ENCODE assay signal across 8 cellular contexts in the genomic region with DNA sequence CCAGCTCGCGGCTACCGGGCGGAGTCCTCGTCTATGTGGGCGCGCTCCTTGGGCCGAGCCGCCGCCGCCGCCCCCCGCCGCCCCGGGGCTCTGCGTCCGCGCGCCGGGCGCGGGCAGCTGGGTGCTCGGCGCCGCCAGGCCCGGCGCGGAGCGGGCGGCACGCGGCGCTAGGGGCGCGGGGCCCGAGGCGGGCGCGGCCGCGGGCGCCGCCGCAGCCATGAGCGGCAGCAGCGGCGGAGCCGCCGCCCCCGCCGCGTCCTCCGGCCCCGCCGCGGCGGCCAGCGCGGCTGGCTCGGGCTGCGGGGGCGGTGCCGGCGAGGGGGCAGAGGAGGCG. TPM values are rescaled to one million over a fixed set of nuclear protein-coding genes. Genes with fewer than 3 reads are reported as not detected.
DNase-seq lines count a peak whose midpoint lies in the region; ATAC-seq and TF ChIP-seq lines count a peak whose summit lies in the region.

No MANE protein-coding gene starts in this region.

- H3K36me3 Mint-ChIP-seq in GM23338 (ENCODE audit: low read depth) = no peaks in the 10 kb centered on the region; the same call in 2 of the 3 replicates
- no peaks in the 10 kb centered on the region for H3K36me3 Mint-ChIP-seq in activated CD4-positive, alpha-beta T cell treated with anti-CD3 and anti-CD28 coated beads, Interleukin-2, amount 10 ng/mL, durations not matched to agents 7 days and 5 days (ENCODE audit: low read depth)

- H4K20me1 ChIP-seq in DND-41 (ENCODE audit: insufficient read depth, low read length) (no peaks in the 10 kb centered on the region), GM23338 (replicated peaks; ENCODE audit: insufficient read depth) (peaks cover 34% of the 10 kb centered on the region)

- peaks cover 11% of the 10 kb centered on the region for H3K27me3 Mint-ChIP-seq in GM23338 (ENCODE audit: insufficient read depth, low read depth, poor library complexity)
- H3K27me3 Mint-ChIP-seq in activated CD4-positive, alpha-beta T cell treated with anti-CD3 and anti-CD28 coated beads, Interleukin-2, amount 10 ng/mL, durations not matched to agents 7 days and 5 days = peaks cover 54% of the 10 kb centered on the region

- DNase-seq in DND-41 (no peak), GM23338 (ENCODE audit: low spot score) (no peak), Panc1 (ENCODE audit: low read depth, low spot score) (no peak), G401 (ENCODE audit: low spot score) (no peak), NCI-H1048 (lab: John Stamatoyannopoulos, UW) (no peak)
- DNase-seq in stimulated activated CD4-positive, alpha-beta T cell treated with anti-CD3 and anti-CD28 coated beads, Interleukin-2, amount 100 ng/mL, for 48 hours = no peak
- no peak for DNase-seq in activated CD4-positive, alpha-beta T cell treated with anti-CD3 and anti-CD28 coated beads, Interleukin-2, amount 10 ng/mL, durations not matched to agents 7 days and 5 days

- H3K4me2 ChIP-seq in DND-41 (ENCODE audit: insufficient read depth, low read length) = peak overlapping the region; percentile 62; the same call in 1 of the 2 replicates
- peak overlapping the region; percentile 98; the same call in 1 of the 2 replicates for H3K4me2 ChIP-seq in GM23338

- BruUV-seq in Panc1 (replicated peaks; lab: Mats Ljungman, UMichigan) = no TSS peak

- H3K9me3 ChIP-seq in DND-41 (ENCODE audit: insufficient read depth, low read length, severe bottlenecking) (no peaks in the 10 kb centered on the region), Panc1 (ENCODE audit: control insufficient read depth, insufficient read depth, low read depth, low read length) (no peaks in the 10 kb centered on the region), iPS-20b (ENCODE audit: insufficient read depth, low read depth, low read length) (no peaks in the 10 kb centered on the region)

- ATAC-seq in DND-41 (ENCODE audit: insufficient read depth, low read depth) (no peak), GM23338 (no peak), Panc1 (peak; percentile 29)

- H3K27me3 ChIP-seq in DND-41 (ENCODE audit: insufficient read depth, low read length, poor library complexity) (peaks cover 25% of the 10 kb centered on the region), GM23338 (ENCODE audit: insufficient read depth) (peaks cover 3% of the 10 kb centered on the region; the same call in 1 of the 2 replicates), Panc1 (ENCODE audit: control insufficient read depth, insufficient read depth, low read length) (no peaks in the 10 kb centered on the region), iPS-20b (ENCODE audit: insufficient read depth, low read length) (peaks cover 15% of the 10 kb centered on the region; the same call in 1 of the 2 replicates)

- in situ Hi-C loops in Panc1 (cut with HindIII; ENCODE audit: low pct_unique_long_range_greater_than_20kb, low sequenced_read_pairs) (no loop called here), G401 (cut with HindIII; ENCODE audit: low sequenced_read_pairs) (no loop called here)

- H3K4me3 ChIP-seq in DND-41 (ENCODE audit: low read depth in 1 of 2, low read length in 2 of 2) (peak overlapping the region in 1 of 2 experiments; percentile 56; a peak in 2 of 4 replicates), GM23338 (peak overlapping the region; percentile 96; the same call in 1 of the 2 replicates), Panc1 (ENCODE audit: low read depth in 2 of 2, low read length in 2 of 2) (peak overlapping the region; percentile 74 to 89), iPS-20b (ENCODE audit: low read length) (peak overlapping the region; percentile 94; the same call in 1 of the 2 replicates)

- H3F3A ChIP-seq in GM23338 (replicated peaks; ENCODE audit: low read depth) = 0 out of 2 replicates have a peak, but pooled peaks cover 4% of the 10 kb centered on the region

- H3K27ac ChIP-seq in DND-41 (ENCODE audit: low read length) (no peak overlapping the region), GM23338 (ENCODE audit: low read depth) (no peak overlapping the region), Panc1 (ENCODE audit: low read length) (no peak overlapping the region), iPS-20b (ENCODE audit: low read length) (no peak overlapping the region)

- no peak overlapping the region for H3K27ac Mint-ChIP-seq in GM23338
- H3K27ac Mint-ChIP-seq in activated CD4-positive, alpha-beta T cell treated with anti-CD3 and anti-CD28 coated beads, Interleukin-2, amount 10 ng/mL, durations not matched to agents 7 days and 5 days = no peak overlapping the region

- no peaks in the 10 kb centered on the region for H3K79me2 ChIP-seq in DND-41 (ENCODE audit: insufficient read depth, low read length)
- peaks cover 37% of the 10 kb centered on the region for H3K79me2 ChIP-seq in GM23338 (replicated peaks; ENCODE audit: insufficient read depth)

- H3K36me3 ChIP-seq in DND-41 (ENCODE audit: insufficient read depth, low read length) = no peaks in the 10 kb centered on the region
- no peaks in the 10 kb centered on the region for H3K36me3 ChIP-seq in GM23338 (ENCODE audit: insufficient read depth)
- H3K36me3 ChIP-seq in Panc1 (ENCODE audit: control insufficient read depth, insufficient read depth, low read length) = no peaks in the 10 kb centered on the region; the same call in none of the 2 replicates
- H3K36me3 ChIP-seq in iPS-20b (ENCODE audit: insufficient read depth, low read depth, low read length) = no peaks in the 10 kb centered on the region

- CTCF ChIA-PET in Panc1 (lab: Charles Lee) = interaction anchor here (1.1 to 1.3 kb wide), 2 partner anchors 35 to 105 kb away, joined by 4 to 8 read pairs; no protein-coding TSS in a partner anchor
- CTCF ChIA-PET in activated CD4-positive, alpha-beta T cell treated with anti-CD3 and anti-CD28 coated beads, Interleukin-2, amount 10 ng/mL, durations not matched to agents 7 days and 5 days (lab: Charles Lee) = interaction anchor here (1.1 to 1.2 kb wide), 3 partner anchors 9 to 15 kb away, joined by 3 to 4 read pairs (median 3); no protein-coding TSS in a partner anchor

- peak overlapping the region; percentile 47; the same call in 1 of the 2 replicates for H3K9ac ChIP-seq in DND-41 (ENCODE audit: low read depth, low read length)
- peak overlapping the region; percentile 88; the same call in 1 of the 2 replicates for H3K9ac ChIP-seq in iPS-20b (ENCODE audit: low read depth, low read length)

- H3K9me3 Mint-ChIP-seq in GM23338 = no peaks in the 10 kb centered on the region; the same call in 2 of the 3 replicates
- H3K9me3 Mint-ChIP-seq in activated CD4-positive, alpha-beta T cell treated with anti-CD3 and anti-CD28 coated beads, Interleukin-2, amount 10 ng/mL, durations not matched to agents 7 days and 5 days = no peaks in the 10 kb centered on the region

- POLR2A ChIA-PET in Panc1 (lab: Charles Lee) = interaction anchor here (0.6 kb wide), 1 partner anchor 142 kb away, joined by 6 read pairs; no protein-coding TSS in a partner anchor
- POLR2A ChIA-PET in activated CD4-positive, alpha-beta T cell treated with anti-CD3 and anti-CD28 coated beads, Interleukin-2, amount 10 ng/mL, durations not matched to agents 7 days and 5 days (lab: Charles Lee) = no interaction called here

- H3K9me2 ChIP-seq in GM23338 (ENCODE audit: insufficient read depth) = no peaks in the 10 kb centered on the region

- TF ChIP-seq CTCF in DND-41 (IDR thresholded peaks at IDR 0.05; ENCODE audit: borderline replicate concordance, extremely low read depth, low read length, poor library complexity, severe bottlenecking) = no peak
- no peak for TF ChIP-seq CTCF in GM23338 (conservative IDR thresholded peaks at IDR 0.05; ENCODE audit: low read depth in 2 of 2)
- TF ChIP-seq CTCF in Panc1 (IDR thresholded peaks at IDR 0.05) = no peak

- intact Hi-C loops in Panc1 (cut with micrococcal nuclease; ENCODE audit: unreplicated experiment) = loop anchor here (2.0 kb wide), 2 partner anchors 35 to 107 kb away; no protein-coding TSS in a partner anchor

- H2AFZ ChIP-seq in DND-41 (ENCODE audit: low read depth, low read length) (peak overlapping the region; percentile 65), GM23338 (no peak overlapping the region)

- peaks cover 41% of the 10 kb centered on the region for H3K4me1 Mint-ChIP-seq in GM23338
- peaks cover 10% of the 10 kb centered on the region for H3K4me1 Mint-ChIP-seq in activated CD4-positive, alpha-beta T cell treated with anti-CD3 and anti-CD28 coated beads, Interleukin-2, amount 10 ng/mL, durations not matched to agents 7 days and 5 days

- H3K4me1 ChIP-seq in DND-41 (ENCODE audit: insufficient read depth, low read length) = peaks cover 10% of the 10 kb centered on the region
- peaks cover 42% of the 10 kb centered on the region for H3K4me1 ChIP-seq in GM23338 (ENCODE audit: insufficient read depth)
- peaks cover 43% of the 10 kb centered on the region for H3K4me1 ChIP-seq in Panc1 (ENCODE audit: control insufficient read depth, insufficient read depth, low read length)
- H3K4me1 ChIP-seq in iPS-20b (ENCODE audit: insufficient read depth, low read length) = peaks cover 34% of the 10 kb centered on the region

- H3K4me3 Mint-ChIP-seq in GM23338 = no peak overlapping the region; the same call in 2 of the 3 replicates
- H3K4me3 Mint-ChIP-seq in activated CD4-positive, alpha-beta T cell treated with anti-CD3 and anti-CD28 coated beads, Interleukin-2, amount 10 ng/mL, durations not matched to agents 7 days and 5 days = no peak overlapping the region

TF ChIP-seq in GM23338, 12 proteins besides CTCF, POLR2A, EP300 and RAD21 (continues in another document):
- TF ChIP-seq POLR2AphosphoS5 (IDR thresholded peaks at IDR 0.05; ENCODE audit: low read depth) = no peak
- TF ChIP-seq, protein P1, sequence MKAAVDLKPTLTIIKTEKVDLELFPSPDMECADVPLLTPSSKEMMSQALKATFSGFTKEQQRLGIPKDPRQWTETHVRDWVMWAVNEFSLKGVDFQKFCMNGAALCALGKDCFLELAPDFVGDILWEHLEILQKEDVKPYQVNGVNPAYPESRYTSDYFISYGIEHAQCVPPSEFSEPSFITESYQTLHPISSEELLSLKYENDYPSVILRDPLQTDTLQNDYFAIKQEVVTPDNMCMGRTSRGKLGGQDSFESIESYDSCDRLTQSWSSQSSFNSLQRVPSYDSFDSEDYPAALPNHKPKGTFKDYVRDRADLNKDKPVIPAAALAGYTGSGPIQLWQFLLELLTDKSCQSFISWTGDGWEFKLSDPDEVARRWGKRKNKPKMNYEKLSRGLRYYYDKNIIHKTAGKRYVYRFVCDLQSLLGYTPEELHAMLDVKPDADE (IDR thresholded peaks at IDR 0.05) = no peak
- TF ChIP-seq EZH2 (IDR thresholded peaks at IDR 0.05; ENCODE audit: low read depth, unreplicated experiment) = no peak
- no peak for TF ChIP-seq NANOG (IDR thresholded peaks at IDR 0.05; ENCODE audit: borderline replicate concordance)
- no peak for TF ChIP-seq ZNF114 (CRISPR knock-in tag; IDR thresholded peaks at IDR 0.05)
- TF ChIP-seq STAT1 (IDR thresholded peaks at IDR 0.05; ENCODE audit: unreplicated experiment) = no peak
- no peak for TF ChIP-seq JUNB (IDR thresholded peaks at IDR 0.05; ENCODE audit: unreplicated experiment)

RNA-seq across cellular contexts. Expression of a gene that starts 0.3 kb away (rescaled TPM):
- total RNA-seq in GM23338 (2014; rRNA removed; shearing (Covaris generic)) = 83.7 and 113 TPM in 2 replicates
- polyA plus RNA-seq in GM23338 (2016; fragmentation: Nextera tagmentation; extraction: Ambion mirVana) = 13.8 and 14.9 TPM in 2 replicates
- total RNA-seq in Panc1 (2021; ENCODE audit: unreplicated experiment) = 349 TPM
- 213 TPM for polyA plus RNA-seq in Panc1 (2012; ENCODE audit: insufficient read length)
- 42.1 and 50.0 TPM in 2 replicates for total RNA-seq in G401 (2014; rRNA removed; shearing (Covaris generic))
- total RNA-seq in activated CD4-positive, alpha-beta T cell treated with anti-CD3 and anti-CD28 coated beads, Interleukin-2, amount 10 ng/mL, durations not matched to agents 7 days and 5 days = 1 to 10 TPM; 3.7 to 4.2 TPM
